Comparison of ENCODE assay signal across 13 cellular contexts in the genomic region with DNA sequence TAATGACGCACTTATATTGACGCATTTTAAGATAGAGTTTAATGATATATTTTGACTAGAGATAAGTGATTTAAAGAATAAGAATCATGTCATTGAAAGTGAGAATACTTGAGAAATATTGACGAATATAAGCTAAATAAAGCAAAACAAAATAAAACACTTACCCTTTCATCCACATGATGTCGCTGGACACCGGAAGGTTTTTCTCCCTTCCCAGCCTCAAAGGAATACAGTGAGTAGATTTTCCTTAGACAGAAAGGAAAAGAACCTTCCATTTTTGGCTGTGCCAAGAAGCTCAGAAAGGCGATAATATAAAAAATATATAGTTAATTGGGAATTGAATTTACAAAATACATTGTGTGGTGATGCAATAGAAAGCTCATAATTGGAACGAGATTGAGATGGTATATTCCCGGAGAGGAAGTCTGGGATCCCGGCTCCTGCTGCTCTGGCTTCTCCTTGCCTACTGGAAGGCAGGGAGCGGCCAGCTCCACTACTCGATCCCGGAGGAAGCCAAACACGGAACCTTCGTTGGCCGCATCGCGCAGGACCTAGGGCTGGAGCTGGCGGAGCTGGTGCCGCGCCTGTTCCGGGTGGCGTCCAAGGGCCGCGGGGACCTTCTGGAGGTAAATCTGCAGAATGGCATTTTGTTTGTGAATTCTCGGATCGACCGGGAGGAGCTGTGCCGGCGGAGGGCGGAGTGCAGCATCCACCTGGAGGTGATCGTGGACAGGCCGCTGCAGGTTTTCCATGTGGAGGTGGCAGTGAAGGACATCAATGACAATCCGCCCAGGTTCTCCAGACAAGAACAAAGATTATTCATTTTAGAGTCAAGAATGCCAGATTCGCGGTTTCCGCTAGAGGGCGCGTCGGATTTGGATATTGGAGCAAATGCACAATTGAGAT. TPM values are rescaled to one million over a fixed set of nuclear protein-coding genes. Genes with fewer than 3 reads are reported as not detected.
A peak's percentile ranks its signal among the peaks of the same experiment; 100 is the strongest.
DNase-seq lines count a peak whose midpoint lies in the region; ATAC-seq, FAIRE-seq and TF ChIP-seq lines count a peak whose summit lies in the region.
"Had no signal": no experiment of that assay in that cellular context is flagged by ENCODE, and none has a peak within 500 bp of the region (broad histone marks: within the 10 kb centered on the region; RNA-seq: fewer than 3 reads in every experiment).

PCDHA5 (plus strand) TSS at position 239 of the 906 bp plus-strand sequence.

- H3K9me3 Mint-ChIP-seq in immature natural killer cell = peaks cover 4 to 28% (median 9%) of the 10 kb centered on the region in 6 donors

- peak within 1 kb of the TSS; percentile 3 for H3K4me3 ChIP-seq in coronary artery

- H3K36me3 Mint-ChIP-seq in immature natural killer cell = no peaks in the 10 kb centered on the region
- H3K36me3 Mint-ChIP-seq: CD8-positive, alpha-beta T cell had no signal

- peaks cover 2 to 10% (median 8%) of the 10 kb centered on the region in 3 donors for H3K27me3 Mint-ChIP-seq in immature natural killer cell (ENCODE audit: low read depth in 3 of 3)

- no peak for TF ChIP-seq CTCF in coronary artery (IDR thresholded peaks at IDR 0.05)

- H3K4me1 Mint-ChIP-seq in immature natural killer cell = no peaks in the 10 kb centered on the region

- H3K27ac ChIP-seq in coronary artery = no peak within 1 kb of the TSS
- H3K27ac ChIP-seq: KMS-11, neutrophil, stomach had no signal

- H3K4me3 Mint-ChIP-seq in immature natural killer cell = no peak within 1 kb of the TSS
- H3K4me3 Mint-ChIP-seq: CD8-positive, alpha-beta T cell had no signal

- DNase-seq in activated CD8-positive, alpha-beta memory T cell treated with anti-CD3 and anti-CD28 coated beads, Interleukin-2, amount 50 U/mL, for 48 hours = peak; percentile 66
- DNase-seq in activated CD8-positive, alpha-beta memory T cell treated with anti-CD3 and anti-CD28 coated beads, Interleukin-2, amount 50 U/mL, for 4 hours = no peak
- DNase-seq in NAMALWA (ENCODE audit: low spot score) (peak; percentile 47), coronary artery (ENCODE audit: low spot score) (no peak), pons (ENCODE audit: low spot score) (peak; percentile 45), immature natural killer cell (no peak), GM19239 (ENCODE audit: insufficient read length, low spot score) (no peak)
- DNase-seq: activated CD4-positive, CD25-positive, alpha-beta regulatory T cell; CD8-positive, alpha-beta T cell; stomach had no signal

- no peak for ATAC-seq in GM19035 (IDR thresholded peaks at IDR 0.05; ENCODE audit: unreplicated experiment)
- ATAC-seq: CD8-positive, alpha-beta T cell had no signal

- no peak for FAIRE-seq in GM19239 (lab: Jason Lieb, UNC)

- H3K27ac Mint-ChIP-seq in immature natural killer cell = no peak within 1 kb of the TSS
- H3K27ac Mint-ChIP-seq: CD8-positive, alpha-beta T cell had no signal

RNA-seq across cellular contexts. Expression of gene PCDHA5, which starts in this region (rescaled TPM):
- polyA plus RNA-seq in immature natural killer cell = not detected

Comparison
In these comparisons a context has a peak if more than half of its experiments do, and no peak if none do; other contexts are left out.
1. DNase-seq: peak in activated CD8-positive, alpha-beta memory T cell treated with anti-CD3 and anti-CD28 coated beads, Interleukin-2, amount 50 U/mL, for 48 hours (single experiment), NAMALWA (single experiment) and pons (single experiment); none in activated CD8-positive, alpha-beta memory T cell treated with anti-CD3 and anti-CD28 coated beads, Interleukin-2, amount 50 U/mL, for 4 hours (single experiment), coronary artery (single experiment), immature natural killer cell (0 of 3) and GM19239 (single experiment).